Comparison of ENCODE assay signal across 8 cellular contexts in the genomic region with DNA sequence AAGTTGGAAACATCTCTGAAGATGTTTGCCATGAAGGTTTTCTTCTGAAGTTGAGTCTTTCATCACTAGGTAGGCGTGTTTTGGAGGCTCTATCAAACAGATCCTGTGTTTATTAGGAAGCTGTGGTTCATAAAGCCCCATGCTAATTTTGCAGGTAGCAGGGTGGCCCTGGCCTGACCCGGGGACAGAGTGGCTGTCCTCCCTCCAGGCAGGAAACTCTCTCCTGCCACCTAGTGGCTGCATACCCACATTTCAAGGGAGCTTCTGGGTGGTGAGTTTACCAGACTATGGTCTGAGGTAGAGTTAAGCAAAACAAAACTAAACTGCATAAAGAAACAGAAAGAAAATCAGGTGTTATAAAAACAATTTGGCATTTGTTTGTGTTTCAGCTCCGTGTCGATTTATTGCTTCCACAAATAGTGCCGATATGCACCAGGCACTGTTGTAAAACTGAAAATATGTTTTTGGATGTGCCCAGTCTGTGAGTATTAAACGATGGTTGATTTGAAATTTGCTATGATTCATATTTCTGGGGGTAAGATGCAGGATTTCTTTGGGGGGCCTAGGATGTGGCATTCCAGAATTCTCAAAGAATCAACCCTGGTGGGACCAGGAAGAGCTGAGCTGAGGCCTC. TPM values are rescaled to one million over a fixed set of nuclear protein-coding genes. Genes with fewer than 3 reads are reported as not detected.
DNase-seq lines count a peak whose midpoint lies in the region; ATAC-seq and TF ChIP-seq lines count a peak whose summit lies in the region.

No MANE protein-coding gene starts in this region.

- no peak overlapping the region for H3K27ac Mint-ChIP-seq in activated CD8-positive, alpha-beta T cell treated with anti-CD3 and anti-CD28 coated beads for 36 hours

- CTCF ChIA-PET in activated CD8-positive, alpha-beta T cell treated with anti-CD3 and anti-CD28 coated beads for 36 hours (lab: Charles Lee): interaction anchor here (0.6 to 3.9 kb wide), 53 partner anchors 8 to 284 kb away, joined by 3 to 102 read pairs (median 5); partner anchors contain the start of gene IL37

- H3K36me3 Mint-ChIP-seq in activated CD8-positive, alpha-beta T cell treated with anti-CD3 and anti-CD28 coated beads for 36 hours (ENCODE audit: low read depth): no peaks in the 10 kb centered on the region

- H2BK5ac ChIP-seq in neuronal stem cell (ENCODE audit: low read length): no peak overlapping the region

- intact Hi-C loops in activated CD8-positive, alpha-beta T cell treated with anti-CD3 and anti-CD28 coated beads for 36 hours (cut with micrococcal nuclease): loop anchor here (2.0 kb wide), 1 partner anchor 136 kb away; no protein-coding TSS in a partner anchor

- DNase-seq in ELF-1 (ENCODE audit: low read depth, low spot score) (peak; percentile 80), H7 (peak; percentile 92), NCI-H748 treated with DMSO at 0.1 percent for 48 hours (lab: John Stamatoyannopoulos, UW) (peak; percentile 9), epithelial cell of proximal tubule (ENCODE audit: low read depth) (no peak), neuronal stem cell (ENCODE audit: low spot score) (peak; percentile 54), upper lobe of left lung (peak in 1 of 2 donors; percentile 55), NCI-H128 (lab: John Stamatoyannopoulos, UW; ENCODE audit: unreplicated experiment) (no peak)
- peak; percentile 81 for DNase-seq in activated CD8-positive, alpha-beta T cell treated with anti-CD3 and anti-CD28 coated beads for 36 hours

- peak; percentile 95 for TF ChIP-seq CTCF in activated CD8-positive, alpha-beta T cell treated with anti-CD3 and anti-CD28 coated beads for 36 hours (IDR thresholded peaks at IDR 0.05)
- TF ChIP-seq CTCF in epithelial cell of proximal tubule (conservative IDR thresholded peaks at IDR 0.05; ENCODE audit: low read depth, low read length) (peak; percentile 96), upper lobe of left lung (IDR thresholded peaks at IDR 0.05) (peak; percentile 65 to 80 (median 72))

- H3K14ac ChIP-seq in neuronal stem cell (ENCODE audit: low read length): no peak overlapping the region

- no peak for TF ChIP-seq EP300 in upper lobe of left lung (IDR thresholded peaks at IDR 0.05)

- no peak overlapping the region for H2AFZ ChIP-seq in neuronal stem cell (ENCODE audit: low read length)

- H3K23ac ChIP-seq in neuronal stem cell (ENCODE audit: low read depth, low read length, poor library complexity): no peak overlapping the region

- H2BK15ac ChIP-seq in neuronal stem cell (ENCODE audit: low read length): no peak overlapping the region

- no peaks in the 10 kb centered on the region for H3K36me3 ChIP-seq in H7 (replicated peaks; ENCODE audit: control insufficient read depth, insufficient read depth, low read length)
- no peaks in the 10 kb centered on the region for H3K36me3 ChIP-seq in neuronal stem cell (replicated peaks in 1 of 2; ENCODE audit: control insufficient read depth in 2 of 2, insufficient read depth in 2 of 2, low read length in 2 of 2)
- H3K36me3 ChIP-seq in upper lobe of left lung: no peaks in the 10 kb centered on the region

- no peak overlapping the region for H3K4ac ChIP-seq in neuronal stem cell (ENCODE audit: low read length)

- no CpG with 5 or more reads among the region's 6 CpGs for WGBS in neuronal stem cell (ENCODE audit: extremely low coverage in 2 of 2, insufficient read length in 2 of 2, insufficient replicate concordance in 1 of 2), 2 donors
- 39 to 49% methylated on average over 6 of the region's 6 CpGs for WGBS in upper lobe of left lung, 2 donors

- no peaks in the 10 kb centered on the region for H3K79me1 ChIP-seq in neuronal stem cell (ENCODE audit: low read depth, low read length)

- H3K9me3 ChIP-seq in neuronal stem cell (replicated peaks in 1 of 2; ENCODE audit: control insufficient read depth in 2 of 2, insufficient read depth in 1 of 2, low read depth in 1 of 2, low read length in 2 of 2) (no peaks in the 10 kb centered on the region), upper lobe of left lung (no peaks in the 10 kb centered on the region)

- no peak overlapping the region for H3K9ac ChIP-seq in neuronal stem cell (ENCODE audit: low read depth, low read length, poor library complexity)

- no peak overlapping the region for H3K4me2 ChIP-seq in neuronal stem cell (ENCODE audit: insufficient read depth, low read length, poor library complexity, severe bottlenecking)

- H3K18ac ChIP-seq in neuronal stem cell (ENCODE audit: low read length): no peak overlapping the region

- no peak overlapping the region for H4K8ac ChIP-seq in neuronal stem cell (ENCODE audit: low read depth, low read length)

- H3K4me3 ChIP-seq in H7 (ENCODE audit: insufficient read depth, low read depth, low read length) (no peak overlapping the region), epithelial cell of proximal tubule (ENCODE audit: low read depth, low read length) (no peak overlapping the region), neuronal stem cell (ENCODE audit: low read length in 2 of 2) (no peak overlapping the region), upper lobe of left lung (no peak overlapping the region)

- H3K4me3 Mint-ChIP-seq in activated CD8-positive, alpha-beta T cell treated with anti-CD3 and anti-CD28 coated beads for 36 hours: no peak overlapping the region

- H3K4me1 ChIP-seq in neuronal stem cell (ENCODE audit: control insufficient read depth in 2 of 2, insufficient read depth in 1 of 2, low read depth in 1 of 2, low read length in 2 of 2) (peaks cover 0 to 2% of the 10 kb centered on the region in 2 donors), upper lobe of left lung (peaks cover 0 to 4% (median 2%) of the 10 kb centered on the region in 4 donors)

- no peak overlapping the region for H4K91ac ChIP-seq in neuronal stem cell (ENCODE audit: low read depth, low read length, poor library complexity)

- H2BK12ac ChIP-seq in neuronal stem cell (ENCODE audit: low read length): no peak overlapping the region

- H3K27me3 ChIP-seq in H7 (ENCODE audit: control insufficient read depth, insufficient read depth, low read length) (no peaks in the 10 kb centered on the region), neuronal stem cell (ENCODE audit: control insufficient read depth in 3 of 3, insufficient read depth in 3 of 3, low read depth in 1 of 3, low read length in 3 of 3) (peaks cover 0 to 3% (median 0%) of the 10 kb centered on the region in 3 experiments), upper lobe of left lung (no peaks in the 10 kb centered on the region)

- peak; percentile 79 for ATAC-seq in activated CD8-positive, alpha-beta T cell treated with anti-CD3 and anti-CD28 coated beads for 36 hours
- ATAC-seq in upper lobe of left lung (ENCODE audit: low FRiP score in 2 of 2): peak; percentile 78 to 81

- POLR2A ChIA-PET in activated CD8-positive, alpha-beta T cell treated with anti-CD3 and anti-CD28 coated beads for 36 hours (lab: Charles Lee): interaction anchor here (0.8 to 2.6 kb wide), 4 partner anchors 13 to 158 kb away, joined by 3 to 6 read pairs (median 3); no protein-coding TSS in a partner anchor

- H2BK120ac ChIP-seq in neuronal stem cell (ENCODE audit: low read depth, low read length): no peak overlapping the region

- no peaks in the 10 kb centered on the region for H3K9me3 Mint-ChIP-seq in activated CD8-positive, alpha-beta T cell treated with anti-CD3 and anti-CD28 coated beads for 36 hours

- H3K27me3 Mint-ChIP-seq in activated CD8-positive, alpha-beta T cell treated with anti-CD3 and anti-CD28 coated beads for 36 hours: no peaks in the 10 kb centered on the region

- TF ChIP-seq POLR2A in upper lobe of left lung (IDR thresholded peaks at IDR 0.05): no peak

- H2AK5ac ChIP-seq in neuronal stem cell (ENCODE audit: low read depth, low read length): no peak overlapping the region

- H3K27ac ChIP-seq in neuronal stem cell (replicated peaks; ENCODE audit: low read length) (no peak overlapping the region), upper lobe of left lung (no peak overlapping the region)

- H3K4me1 Mint-ChIP-seq in activated CD8-positive, alpha-beta T cell treated with anti-CD3 and anti-CD28 coated beads for 36 hours (ENCODE audit: low read depth): peaks cover 23% of the 10 kb centered on the region

RNA-seq across cellular contexts. Expression of gene IL37, which starts 26.0 kb away (rescaled TPM):
- total RNA-seq in H7 (2014; rRNA removed; shearing (Covaris generic)): 0.62 and 1.00 TPM in 2 replicates
- total RNA-seq in activated CD8-positive, alpha-beta T cell treated with anti-CD3 and anti-CD28 coated beads for 36 hours: not detected
- total RNA-seq in epithelial cell of proximal tubule (not detected in 2 replicates), upper lobe of left lung (under 1 TPM in 1 of 6 donors, not detected in 5; 0.37 TPM)
- polyA plus RNA-seq in neuronal stem cell (2013, experiment 1 of 2): 0.07 TPM
- 0.07 TPM for polyA plus RNA-seq in neuronal stem cell (2013, experiment 2 of 2)

RNA-seq across cellular contexts. Expression of gene IL1B, which starts 48.4 kb away (rescaled TPM):
- not detected in 2 replicates for total RNA-seq in H7 (2014; rRNA removed; shearing (Covaris generic))
- total RNA-seq in activated CD8-positive, alpha-beta T cell treated with anti-CD3 and anti-CD28 coated beads for 36 hours: not detected
- total RNA-seq in epithelial cell of proximal tubule (0.65 TPM in 1 of 2 replicates, not detected in the other), upper lobe of left lung (10 to 100 TPM in 3 of 6 donors, 1 to 10 TPM in 2, under 1 TPM in 1; 0.59 to 27.4 (median 9.6) TPM)
- polyA plus RNA-seq in neuronal stem cell (2013, experiment 1 of 2): not detected
- not detected for polyA plus RNA-seq in neuronal stem cell (2013, experiment 2 of 2)

Comparison
In these comparisons a context has a peak if more than half of its experiments do, and no peak if none do; other contexts are left out.
1. DNase-seq: peak in ELF-1 (single experiment), H7 (single experiment), NCI-H748 treated with DMSO at 0.1 percent for 48 hours (single experiment), activated CD8-positive, alpha-beta T cell treated with anti-CD3 and anti-CD28 coated beads for 36 hours (single experiment) and neuronal stem cell (single experiment); none in epithelial cell of proximal tubule (single experiment) and NCI-H128 (single experiment).
2. Peak in every context shown above with its lines, with median percentiles within 50 percentile points of each other: CTCF ChIP-seq.